ENCODE assay signal across 8 cellular contexts in the genomic region with DNA sequence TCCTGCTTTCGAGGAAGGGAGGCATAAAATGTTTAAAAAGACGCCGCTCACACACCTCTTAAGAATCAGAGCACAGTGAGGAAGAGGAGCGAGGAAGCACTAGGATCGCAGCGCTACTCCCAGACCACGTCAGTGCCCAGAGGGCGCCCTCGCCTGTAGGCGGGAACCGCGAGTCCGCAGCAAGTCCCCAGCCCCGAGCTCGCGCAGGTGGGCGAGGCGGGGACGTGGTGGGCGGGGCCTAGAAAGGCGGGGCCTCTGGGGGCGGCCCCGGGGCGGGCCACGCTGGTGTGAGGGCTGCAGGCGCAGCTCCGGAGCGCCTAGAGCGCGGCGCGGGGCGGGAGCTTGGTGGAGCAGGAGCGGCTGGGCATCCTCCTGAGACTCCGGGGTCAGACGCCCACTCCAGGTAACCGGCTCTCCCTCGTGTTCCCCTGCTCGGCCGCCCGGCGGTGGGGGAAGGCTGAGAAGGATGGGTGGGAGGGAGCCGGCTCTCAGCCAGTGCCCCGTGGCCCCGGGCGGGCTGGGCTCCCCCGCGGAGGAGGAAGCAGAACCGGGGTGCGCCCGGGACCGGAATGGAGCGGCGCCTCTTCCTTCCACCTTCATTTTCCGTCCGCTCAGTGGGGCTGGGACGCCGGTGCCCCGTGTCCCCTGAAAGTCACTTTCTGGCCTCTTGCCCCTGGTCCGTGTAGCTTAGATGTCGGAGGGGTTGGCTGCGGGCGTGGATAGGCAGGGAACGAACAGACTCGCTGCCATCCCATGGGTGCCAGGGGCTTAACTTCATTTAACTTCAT. TPM values are rescaled to one million over a fixed set of nuclear protein-coding genes. Genes with fewer than 3 reads are reported as not detected.
A peak's percentile ranks its signal among the peaks of the same experiment; 100 is the strongest.
DNase-seq lines count a peak whose midpoint lies in the region; TF ChIP-seq lines count a peak whose summit lies in the region.

A gene (plus strand): TSS at position 280 of the 788 bp plus-strand sequence. CDS start 43,200 bp downstream, outside the sequence.

- H3K4me1 ChIP-seq in ES-I3 (ENCODE audit: insufficient read depth, low read length), result peaks cover 4% of the 10 kb centered on the region
- peaks cover 16% of the 10 kb centered on the region for H3K4me1 ChIP-seq in stomach smooth muscle (ENCODE audit: control insufficient read depth, insufficient read depth, low read length)

- peak; percentile 51 for TF ChIP-seq CTCF in neural crest cell (conservative IDR thresholded peaks at IDR 0.05)

- H3K36me3 ChIP-seq in ES-I3 (ENCODE audit: insufficient read depth, low read length) (no peaks in the 10 kb centered on the region), stomach smooth muscle (ENCODE audit: control insufficient read depth in 2 of 2, insufficient read depth in 2 of 2, low read length in 2 of 2) (no peaks in the 10 kb centered on the region)

- H3K9me3 Mint-ChIP-seq in neural crest cell, result no peaks in the 10 kb centered on the region

- TF ChIP-seq POLR2A in Raji (IDR thresholded peaks at IDR 0.05; ENCODE audit: insufficient read depth, low read depth, low read length), result peak; percentile 75

- H3K27ac ChIP-seq in stomach smooth muscle (ENCODE audit: low read length), result no peak within 1 kb of the TSS

- H3K36me3 Mint-ChIP-seq in neural crest cell (ENCODE audit: low read depth), result no peaks in the 10 kb centered on the region

- peaks cover 17% of the 10 kb centered on the region for H3K4me1 Mint-ChIP-seq in neural crest cell

- peaks cover 27% of the 10 kb centered on the region for H3K27me3 Mint-ChIP-seq in neural crest cell (ENCODE audit: low read depth)

- H3K9ac ChIP-seq in ES-I3 (ENCODE audit: low read depth, low read length) (peak within 1 kb of the TSS; percentile 79), stomach smooth muscle (ENCODE audit: low read length in 2 of 2) (peak within 1 kb of the TSS; percentile 3 to 42)

- H3K4me3 ChIP-seq in stomach smooth muscle (ENCODE audit: low read length in 2 of 2), result peak within 1 kb of the TSS; percentile 69 to 83

- H3K27me3 ChIP-seq in stomach smooth muscle (ENCODE audit: control insufficient read depth in 1 of 2, insufficient read depth in 2 of 2, low read length in 2 of 2), result no peaks in the 10 kb centered on the region

- peak within 1 kb of the TSS; percentile 87 for H3K4me3 Mint-ChIP-seq in neural crest cell

- DNase-seq in GOT3 (lab: John Stamatoyannopoulos, UW) (peak; percentile 22), LHCN-M2 (ENCODE audit: low read depth) (peak; percentile 78), fibroblast of the conjunctiva (ENCODE audit: low read depth) (peak; percentile 73), neural crest cell (ENCODE audit: low read depth, low spot score) (peak; percentile 71)
- peak; percentile 89 for DNase-seq in activated effector memory CD4-positive, alpha-beta T cell treated with Interleukin-2 at 50 U/mL for 16 hours

- H3K27ac Mint-ChIP-seq in neural crest cell (ENCODE audit: unreplicated experiment), result no peak within 1 kb of the TSS

- H3K9me3 ChIP-seq in ES-I3 (ENCODE audit: control insufficient read depth, insufficient read depth, low read length), result no peaks in the 10 kb centered on the region
- H3K9me3 ChIP-seq in stomach smooth muscle (ENCODE audit: control insufficient read depth in 2 of 2, low read length in 2 of 2), result no peaks in the 10 kb centered on the region

RNA-seq across cellular contexts. Expression of the gene that starts here (rescaled TPM):
- total RNA-seq in LHCN-M2 (2014; rRNA removed) (15.4 and 18.7 TPM in 2 replicates), neural crest cell (1.6 and 2.3 TPM in 2 replicates)
- 10.7 TPM for polyA plus RNA-seq in LHCN-M2 (2012)

Comparison
In these comparisons a context has a peak if more than half of its experiments do, and no peak if none do; other contexts are left out.
1. DNase-seq: peak in every context shown above with its lines; median percentile 89 in activated effector memory CD4-positive, alpha-beta T cell treated with Interleukin-2 at 50 U/mL for 16 hours; 78 in LHCN-M2; 73 in fibroblast of the conjunctiva; 71 in neural crest cell; 22 in GOT3.